25 cellular contexts compared by ENCODE assay signal in genomic region chr2:78606895-78607294, GRCh38.
"Had no signal": no experiment of that assay in that cellular context is flagged by ENCODE, and none has a peak within 500 bp of the region (broad histone marks: within the 10 kb centered on the region; RNA-seq: fewer than 3 reads in every experiment).

No MANE protein-coding gene starts in this region.

- H3K27ac Mint-ChIP-seq: effector memory CD8-positive, alpha-beta T cell; memory B cell; mesothelial cell of epicardium; naive B cell; natural killer cell treated with Interleukin-12 subunit alpha and Interleukin-12 subunit beta and Interleukin-15 and Interleukin-18, amount 100 ng/mL, for 72 hours; stimulated activated effector memory CD8-positive, alpha-beta T cell treated with anti-CD3 and anti-CD28 coated beads, Interleukin-12 subunit alpha, Interleukin-12 subunit beta, amount 100 ng/mL, for 72 hours; type B pancreatic cell had no signal

- H3K9me3 Mint-ChIP-seq: memory B cell, mesothelial cell of epicardium, type B pancreatic cell had no signal

- H3K36me3 ChIP-seq: esophagus squamous epithelium, prostate gland, right atrium auricular region, sigmoid colon, tibial artery had no signal

- DNase-seq: cortex of kidney; effector memory CD8-positive, alpha-beta T cell; erythroblast; esophagus squamous epithelium; head of caudate nucleus; kidney; mucosa of descending colon; naive B cell; nucleus accumbens; sigmoid colon; stimulated activated CD4-positive, alpha-beta T cell treated with anti-CD3 and anti-CD28 coated beads, Interleukin-2, amount 100 ng/mL, for 24 hours; stimulated activated CD4-positive, alpha-beta T cell treated with anti-CD3 and anti-CD28 coated beads, Interleukin-4, amount 100 ng/mL, for 24 hours; stimulated activated naive CD4-positive, alpha-beta T cell treated with Interleukin-2 at 50 U/mL for 16 hours; substantia nigra; testis; tibial artery had no signal

- ATAC-seq: effector memory CD8-positive, alpha-beta T cell; left lobe of liver; mucosa of descending colon; natural killer cell treated with Interleukin-12 subunit alpha and Interleukin-12 subunit beta and Interleukin-15 and Interleukin-18, amount 100 ng/mL, for 72 hours; stimulated activated effector memory CD8-positive, alpha-beta T cell treated with anti-CD3 and anti-CD28 coated beads, Interleukin-12 subunit alpha, Interleukin-12 subunit beta, amount 100 ng/mL, for 72 hours had no signal

- H3K36me3 Mint-ChIP-seq: memory B cell; mesothelial cell of epicardium; naive B cell; natural killer cell treated with Interleukin-12 subunit alpha and Interleukin-12 subunit beta and Interleukin-15 and Interleukin-18, amount 100 ng/mL, for 72 hours; stimulated activated effector memory CD8-positive, alpha-beta T cell treated with anti-CD3 and anti-CD28 coated beads, Interleukin-12 subunit alpha, Interleukin-12 subunit beta, amount 100 ng/mL, for 72 hours; type B pancreatic cell had no signal

- H3K4me3 Mint-ChIP-seq: effector memory CD8-positive, alpha-beta T cell; memory B cell; mesothelial cell of epicardium; naive B cell; natural killer cell treated with Interleukin-12 subunit alpha and Interleukin-12 subunit beta and Interleukin-15 and Interleukin-18, amount 100 ng/mL, for 72 hours; stimulated activated effector memory CD8-positive, alpha-beta T cell treated with anti-CD3 and anti-CD28 coated beads, Interleukin-12 subunit alpha, Interleukin-12 subunit beta, amount 100 ng/mL, for 72 hours; type B pancreatic cell had no signal

- H3K4me3 ChIP-seq: esophagus squamous epithelium, lung, mucosa of descending colon, prostate gland, right atrium auricular region, sigmoid colon, testis, tibial artery had no signal

- H3K27ac ChIP-seq: esophagus squamous epithelium, prostate gland, right atrium auricular region, sigmoid colon, testis, tibial artery had no signal

- H3K4me1 ChIP-seq: esophagus squamous epithelium, prostate gland, right atrium auricular region, sigmoid colon, testis, tibial artery had no signal

- H3K4me1 Mint-ChIP-seq: memory B cell; mesothelial cell of epicardium; naive B cell; stimulated activated effector memory CD8-positive, alpha-beta T cell treated with anti-CD3 and anti-CD28 coated beads, Interleukin-12 subunit alpha, Interleukin-12 subunit beta, amount 100 ng/mL, for 72 hours had no signal

- H3K27me3 Mint-ChIP-seq: effector memory CD8-positive, alpha-beta T cell; memory B cell; naive B cell; natural killer cell treated with Interleukin-12 subunit alpha and Interleukin-12 subunit beta and Interleukin-15 and Interleukin-18, amount 100 ng/mL, for 72 hours; type B pancreatic cell had no signal

- FAIRE-seq: kidney had no signal

- H3K27me3 ChIP-seq: esophagus squamous epithelium, right atrium auricular region, sigmoid colon, testis, tibial artery had no signal

- H3K9me3 ChIP-seq: esophagus squamous epithelium, mucosa of descending colon, prostate gland, right atrium auricular region, sigmoid colon, testis, tibial artery had no signal
